ENCODE assay signal across 29 cellular contexts in the genomic region with DNA sequence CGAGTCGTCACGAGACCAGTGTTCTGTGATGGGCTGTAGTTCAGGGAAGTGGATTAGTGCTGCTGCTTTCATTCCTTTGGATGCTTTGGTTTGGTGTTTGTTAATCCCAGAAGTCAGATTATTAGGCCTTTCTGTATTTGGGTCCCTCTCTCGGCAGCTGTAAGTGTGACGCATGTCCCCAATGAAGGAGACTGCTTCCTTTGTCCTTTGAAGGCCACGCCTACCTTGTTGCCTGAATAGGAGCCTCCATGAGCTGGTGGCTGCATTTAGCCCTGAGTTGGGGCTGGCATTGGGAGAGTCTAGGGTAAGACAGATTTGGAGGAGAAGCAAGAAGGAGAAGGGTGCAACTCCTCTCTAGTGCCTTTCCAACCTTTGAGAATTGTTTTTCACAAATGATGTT. TPM values are rescaled to one million over a fixed set of nuclear protein-coding genes. Genes with fewer than 3 reads are reported as not detected.
DNase-seq lines count a peak whose midpoint lies in the region; ATAC-seq and TF ChIP-seq lines count a peak whose summit lies in the region.
"Had no signal": no experiment of that assay in that cellular context is flagged by ENCODE, and none has a peak within 500 bp of the region (broad histone marks: within the 10 kb centered on the region; RNA-seq: fewer than 3 reads in every experiment).

No MANE protein-coding gene starts in this region.

- peak overlapping the region in 28 of 59 donors; percentile 0 to 44 (median 15) for H3K4me3 ChIP-seq in dorsolateral prefrontal cortex
- H3K4me3 ChIP-seq: MG63, ovary, right atrium auricular region, tibial artery had no signal

- H3K27ac ChIP-seq in dorsolateral prefrontal cortex: peak overlapping the region; percentile 33 to 99 (median 92)
- H3K27ac ChIP-seq: brain microvascular endothelial cell, ovary, right atrium auricular region, tibial artery had no signal

- intact Hi-C loops in dorsolateral prefrontal cortex (cut with DNase I): no loop called here

- no peaks in the 10 kb centered on the region for H3K27me3 ChIP-seq in dorsolateral prefrontal cortex
- H3K27me3 ChIP-seq: brain microvascular endothelial cell, MG63, ovary, right atrium auricular region, tibial artery had no signal

- ATAC-seq in HG03025 (IDR thresholded peaks at IDR 0.05; ENCODE audit: low FRiP score, unreplicated experiment) (no peak), HG02852 (IDR thresholded peaks at IDR 0.05; ENCODE audit: unreplicated experiment) (no peak)
- ATAC-seq: activated CD8-positive, alpha-beta T cell treated with anti-CD3 and anti-CD28 coated beads, Interleukin-2, amount 10 ng/mL, durations not matched to agents 7 days and 5 days; CD8-positive, alpha-beta T cell; natural killer cell had no signal

- DNase-seq in ELF-1 (ENCODE audit: low read depth, low spot score) (peak; percentile 28), dorsolateral prefrontal cortex (peak in 8 of 10 donors; percentile 50 to 89 (median 77)), medulla oblongata (ENCODE audit: extremely low spot score) (peak; percentile 91), pons (ENCODE audit: low spot score) (peak; percentile 96), RPMI8226 (no peak), COLO668 (lab: John Stamatoyannopoulos, UW; ENCODE audit: unreplicated experiment) (no peak)
- DNase-seq: activated CD8-positive, alpha-beta T cell treated with anti-CD3 and anti-CD28 coated beads, Interleukin-2, amount 10 ng/mL, durations not matched to agents 7 days and 5 days; activated naive CD4-positive, alpha-beta T cell treated with anti-CD3 and anti-CD28 coated beads for 36 hours; AML-193; brain microvascular endothelial cell; CD8-positive, alpha-beta T cell; effector CD4-positive, alpha-beta T cell; GOT3; HFFc6; KG1; MG63; natural killer cell; NCI-H1105; NCI-H2081 treated with DMSO at 0.1 percent for 48 hours; NCI-H226; NCI-H526 treated with DMSO at 0.1 percent for 48 hours; ovary; SIG-M5; stimulated activated CD4-positive, alpha-beta T cell treated with anti-CD3 and anti-CD28 coated beads, Interleukin-2, amount 100 ng/mL, for 24 hours; stimulated activated CD8-positive, alpha-beta memory T cell treated with anti-CD3 and anti-CD28 coated beads, Interleukin-4, amount 100 ng/mL, for 48 hours; tibial artery had no signal

- TF ChIP-seq CTCF in dorsolateral prefrontal cortex (IDR thresholded peaks at IDR 0.05 in 54 of 56, conservative IDR thresholded peaks at IDR 0.05 in 2 of 56; ENCODE audit: low read depth in 1 of 56, partially characterized antibody in 56 of 56): peak in 11 of 56 donors; percentile 10 to 45 (median 19)

RNA-seq across cellular contexts. Expression of gene DOCK1, which starts 34.5 kb away (rescaled TPM):
- total RNA-seq in dorsolateral prefrontal cortex: 100 to 1,000 TPM in 4 of 120 experiments, 10 to 100 TPM in 116; 31.7 to 148 (median 56.3) TPM
- total RNA-seq: activated CD8-positive, alpha-beta T cell treated with anti-CD3 and anti-CD28 coated beads, Interleukin-2, amount 10 ng/mL, durations not matched to agents 7 days and 5 days; CD8-positive, alpha-beta T cell had no signal

Comparison
In these comparisons a context has a peak if more than half of its experiments do, and no peak if none do; other contexts are left out.
1. DNase-seq: peak in ELF-1 (single experiment), dorsolateral prefrontal cortex (8 of 10), medulla oblongata (single experiment) and pons (single experiment); none in RPMI8226 (single experiment) and COLO668 (single experiment).